Comparison of ENCODE assay signal across 10 cellular contexts in the genomic region with DNA sequence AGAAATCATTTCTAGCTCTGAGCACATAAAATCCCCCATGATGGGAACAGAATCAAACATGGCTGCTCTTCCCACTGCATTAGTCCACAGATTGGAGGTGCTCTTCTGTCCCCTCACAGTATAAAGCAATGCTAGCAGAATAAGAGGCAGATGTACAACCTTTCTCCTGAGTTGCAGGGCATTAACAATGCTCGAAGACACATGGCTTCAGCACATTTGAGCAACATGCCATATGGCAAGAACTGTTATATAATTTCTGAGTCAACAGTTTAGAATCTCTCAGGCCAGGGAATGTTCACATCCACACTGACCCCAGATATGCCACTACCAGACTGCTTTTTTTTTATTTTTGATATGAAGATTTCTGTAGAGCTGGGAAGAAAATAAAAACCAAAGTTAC.
DNase-seq lines count a peak whose midpoint lies in the region; ATAC-seq, FAIRE-seq and TF ChIP-seq lines count a peak whose summit lies in the region.
"Had no signal": no experiment of that assay in that cellular context is flagged by ENCODE, and none has a peak within 500 bp of the region (broad histone marks: within the 10 kb centered on the region; RNA-seq: fewer than 3 reads in every experiment).

No MANE protein-coding gene starts in this region.

- in situ Hi-C loops in K562 (cut with MboI): no loop called here

- no peak for TF ChIP-seq RAD21 in K562 (CRISPR knock-in tag; conservative IDR thresholded peaks at IDR 0.05 in 1 of 2, IDR thresholded peaks at IDR 0.05 in 1 of 2)

- DNase-seq in M059J (ENCODE audit: low read depth): peak; percentile 90
- no peak for DNase-seq in K562 (ENCODE audit: extremely low read depth in 1 of 4, low spot score in 3 of 4)
- DNase-seq in iris pigment epithelial cell (ENCODE audit: low read depth): peak; percentile 83
- DNase-seq in thoracic aorta (ENCODE audit: low spot score): no peak
- no peak for DNase-seq in stimulated activated CD4-positive, alpha-beta T cell treated with anti-CD3 and anti-CD28 coated beads, Interleukin-15, amount 100 ng/mL, for 24 hours
- DNase-seq: activated naive CD4-positive, alpha-beta T cell treated with Interleukin-2 at 50 U/mL for 16 hours; NCI-H510A; stimulated activated naive B cell treated with anti-CD40 and anti-IgM and Interleukin-4, amounts not matched to agents 10 μg/mL and 1 μg/mL and 100 μg/mL, for 72 hours had no signal

- H3K27me3 ChIP-seq in K562 (ENCODE audit: control insufficient read depth in 2 of 2, insufficient read depth in 2 of 2, low read length in 2 of 2) (no peaks in the 10 kb centered on the region), thoracic aorta (replicated peaks; ENCODE audit: insufficient read depth) (no peaks in the 10 kb centered on the region)

- H3K79me2 ChIP-seq in K562 (ENCODE audit: control insufficient read depth, insufficient read depth, low read length): no peaks in the 10 kb centered on the region

- TF ChIP-seq CTCF in K562 (IDR thresholded peaks at IDR 0.05 in 2 of 3, conservative IDR thresholded peaks at IDR 0.05 in 1 of 3; ENCODE audit: insufficient read depth in 2 of 3, low read depth in 1 of 3, low read length in 3 of 3) (no peak), thoracic aorta (IDR thresholded peaks at IDR 0.05) (no peak)

- no peak overlapping the region for H3K4me2 ChIP-seq in K562 (ENCODE audit: insufficient read depth, low read length)

- H3K9me3 ChIP-seq in K562 (replicated peaks; ENCODE audit: control insufficient read depth, insufficient read depth, low read depth, low read length): no peaks in the 10 kb centered on the region
- H3K9me3 ChIP-seq in thoracic aorta: no peaks in the 10 kb centered on the region

- 82% methylated on average over 1 of the region's 1 CpG for WGBS in K562 (ENCODE audit: insufficient coverage, low coverage, missing lambda C conversion rate)

- intact Hi-C loops in K562 (cut with micrococcal nuclease): loop anchor here (5.0 kb wide), 1 partner anchor 119 kb away; a partner anchor contains a TSS

- H3K27ac ChIP-seq in K562 (ENCODE audit: extremely low read depth, low read depth, low read length) (no peak overlapping the region), thoracic aorta (peak overlapping the region; percentile 27 to 52)

- no TSS peak for BruUV-seq in K562 (replicated peaks; lab: Mats Ljungman, UMichigan)

- no peaks in the 10 kb centered on the region for H4K20me1 ChIP-seq in K562 (replicated peaks; ENCODE audit: control insufficient read depth, insufficient read depth, low read length)

- FAIRE-seq in K562 (lab: Jason Lieb, UNC): no peak

- TF ChIP-seq POLR2A in K562 (conservative IDR thresholded peaks at IDR 0.05): no peak

- ATAC-seq in K562 (no peak), thoracic aorta (ENCODE audit: insufficient number of reproducible peaks, low FRiP score, low read depth) (no peak), HG02973 (IDR thresholded peaks at IDR 0.05; ENCODE audit: unreplicated experiment) (no peak), GM19467 (IDR thresholded peaks at IDR 0.05; ENCODE audit: unreplicated experiment) (no peak)
- ATAC-seq: stimulated activated naive B cell treated with anti-CD40 and anti-IgM and Interleukin-4, amounts not matched to agents 10 μg/mL and 1 μg/mL and 100 μg/mL, for 72 hours had no signal

- H3K36me3 ChIP-seq in K562 (ENCODE audit: control insufficient read depth, insufficient read depth, low read length) (peaks cover 13% of the 10 kb centered on the region; the same call in 2 of the 3 replicates), thoracic aorta (no peaks in the 10 kb centered on the region)

- peaks cover 23 to 65% of the 10 kb centered on the region in 2 experiments for H3K4me1 ChIP-seq in K562 (replicated peaks in 1 of 2; ENCODE audit: control insufficient read depth in 2 of 2, insufficient read depth in 2 of 2, low read length in 2 of 2)
- H3K4me1 ChIP-seq in thoracic aorta (ENCODE audit: control insufficient read depth in 1 of 2, low read depth in 2 of 2): peaks cover 53 to 89% of the 10 kb centered on the region in 2 donors

- H3K9ac ChIP-seq in K562 (ENCODE audit: insufficient read depth in 1 of 2, low read depth in 2 of 2, low read length in 2 of 2): no peak overlapping the region

- CTCF ChIA-PET in K562 (lab: Yijun Ruan, JAX; ENCODE audit: low intra/inter-chr PET ratio): no interaction called here

- H3K9me1 ChIP-seq in K562 (ENCODE audit: control insufficient read depth, insufficient read depth, low read length): no peaks in the 10 kb centered on the region

- no peak for TF ChIP-seq EP300 in K562 (IDR thresholded peaks at IDR 0.05; ENCODE audit: low read length)

- H2AFZ ChIP-seq in K562 (ENCODE audit: low read depth, low read length): no peak overlapping the region

- H3K4me3 ChIP-seq in K562 (no peak overlapping the region), thoracic aorta (no peak overlapping the region)

- POLR2A ChIA-PET in K562 (lab: Yijun Ruan, JAX): interaction anchor here (0.5 to 0.9 kb wide), 2 partner anchors 11 to 151 kb away, joined by 3 to 4 read pairs; no protein-coding TSS in a partner anchor

TF ChIP-seq in K562, 482 proteins besides CTCF, POLR2A, EP300 and RAD21:
- TF ChIP-seq TCF7 (IDR thresholded peaks at IDR 0.05; ENCODE audit: borderline replicate concordance) (no peak), NR4A1 (CRISPR knock-in tag; IDR thresholded peaks at IDR 0.05) (no peak), NR4A1 (tag; IDR thresholded peaks at IDR 0.05) (no peak), ZNF316 (IDR thresholded peaks at IDR 0.05) (0 out of 2 replicates have a peak, but pooled peaks have one; percentile 5), FOXK2 (conservative IDR thresholded peaks at IDR 0.05 in 1 of 2, IDR thresholded peaks at IDR 0.05 in 1 of 2; ENCODE audit: low read depth in 2 of 2) (no peak), YY1 (IDR thresholded peaks at IDR 0.05; ENCODE audit: borderline replicate concordance in 1 of 3, control insufficient read depth in 1 of 3, extremely low read depth in 1 of 3, insufficient read depth in 3 of 3, insufficient read length in 1 of 3, insufficient replicate concordance in 2 of 3, low read depth in 1 of 3, low read length in 2 of 3) (peak in 1 of 3 experiments; percentile 48)
- TF ChIP-seq, protein P1, sequence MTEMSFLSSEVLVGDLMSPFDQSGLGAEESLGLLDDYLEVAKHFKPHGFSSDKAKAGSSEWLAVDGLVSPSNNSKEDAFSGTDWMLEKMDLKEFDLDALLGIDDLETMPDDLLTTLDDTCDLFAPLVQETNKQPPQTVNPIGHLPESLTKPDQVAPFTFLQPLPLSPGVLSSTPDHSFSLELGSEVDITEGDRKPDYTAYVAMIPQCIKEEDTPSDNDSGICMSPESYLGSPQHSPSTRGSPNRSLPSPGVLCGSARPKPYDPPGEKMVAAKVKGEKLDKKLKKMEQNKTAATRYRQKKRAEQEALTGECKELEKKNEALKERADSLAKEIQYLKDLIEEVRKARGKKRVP (CRISPR knock-in tag; IDR thresholded peaks at IDR 0.05): 0 out of 2 replicates have a peak, but pooled peaks have one; percentile 2
- TF ChIP-seq, protein P2, sequence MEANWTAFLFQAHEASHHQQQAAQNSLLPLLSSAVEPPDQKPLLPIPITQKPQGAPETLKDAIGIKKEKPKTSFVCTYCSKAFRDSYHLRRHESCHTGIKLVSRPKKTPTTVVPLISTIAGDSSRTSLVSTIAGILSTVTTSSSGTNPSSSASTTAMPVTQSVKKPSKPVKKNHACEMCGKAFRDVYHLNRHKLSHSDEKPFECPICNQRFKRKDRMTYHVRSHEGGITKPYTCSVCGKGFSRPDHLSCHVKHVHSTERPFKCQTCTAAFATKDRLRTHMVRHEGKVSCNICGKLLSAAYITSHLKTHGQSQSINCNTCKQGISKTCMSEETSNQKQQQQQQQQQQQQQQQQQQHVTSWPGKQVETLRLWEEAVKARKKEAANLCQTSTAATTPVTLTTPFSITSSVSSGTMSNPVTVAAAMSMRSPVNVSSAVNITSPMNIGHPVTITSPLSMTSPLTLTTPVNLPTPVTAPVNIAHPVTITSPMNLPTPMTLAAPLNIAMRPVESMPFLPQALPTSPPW (CRISPR knock-in tag; IDR thresholded peaks at IDR 0.05): no peak

Comparison
In these comparisons a context has a peak if more than half of its experiments do, and no peak if none do; other contexts are left out.
1. DNase-seq: peak in M059J (single experiment) and iris pigment epithelial cell (single experiment); none in K562 (0 of 4), thoracic aorta (single experiment) and stimulated activated CD4-positive, alpha-beta T cell treated with anti-CD3 and anti-CD28 coated beads, Interleukin-15, amount 100 ng/mL, for 24 hours (single experiment).